ENCODE assay signal across 20 cellular contexts in the genomic region with DNA sequence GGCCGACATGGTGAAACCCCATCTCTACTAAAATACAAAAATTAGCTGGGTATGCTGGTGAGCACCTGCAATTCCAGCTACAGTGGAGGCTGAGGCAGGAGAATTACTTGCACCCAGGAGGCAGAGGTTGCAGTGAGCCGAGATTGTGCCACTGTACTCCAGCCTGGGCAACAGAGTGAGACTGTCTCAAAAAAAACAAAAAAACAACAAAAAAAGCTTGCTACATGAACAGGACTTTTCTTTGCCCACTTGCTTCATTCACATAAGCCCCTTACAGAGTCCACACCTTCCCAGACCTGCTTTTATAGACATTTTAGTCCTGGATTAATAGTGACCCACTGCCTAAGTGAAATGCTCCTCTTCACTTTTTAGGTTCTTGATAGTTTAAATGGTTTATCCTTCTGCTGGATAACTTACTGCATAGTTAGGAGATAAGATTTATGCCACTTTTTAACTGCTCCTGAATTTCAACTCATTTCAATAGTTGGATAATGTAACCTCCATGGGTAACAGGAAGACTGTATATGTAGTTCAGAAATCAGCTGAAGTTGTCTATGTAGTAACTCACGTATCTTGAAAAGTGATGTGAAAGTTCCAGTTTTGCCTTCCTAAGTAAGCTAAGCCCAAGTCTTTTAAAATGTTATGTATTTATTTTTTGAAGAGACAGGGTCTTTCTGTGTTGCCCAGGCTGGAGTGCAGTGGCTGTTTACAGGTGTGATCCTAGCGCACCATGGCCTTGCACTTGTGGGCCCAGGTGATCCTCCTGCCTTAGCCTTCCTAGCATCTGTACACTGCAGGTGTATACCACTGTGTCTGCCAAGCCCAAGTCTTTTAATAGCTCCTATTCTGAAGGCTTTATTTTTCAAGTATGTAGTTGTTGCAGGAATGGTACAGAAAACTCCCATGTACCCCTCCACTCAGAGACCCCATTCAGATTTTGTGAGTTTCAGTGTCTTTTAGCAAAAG. TPM values are rescaled to one million over a fixed set of nuclear protein-coding genes. Genes with fewer than 3 reads are reported as not detected.
A peak's percentile ranks its signal among the peaks of the same experiment; 100 is the strongest.
DNase-seq lines count a peak whose midpoint lies in the region; ATAC-seq, FAIRE-seq and TF ChIP-seq lines count a peak whose summit lies in the region.
"Had no signal": no experiment of that assay in that cellular context is flagged by ENCODE, and none has a peak within 500 bp of the region (broad histone marks: within the 10 kb centered on the region; RNA-seq: fewer than 3 reads in every experiment).

No MANE protein-coding gene starts in this region.

- POLR2A ChIA-PET in activated CD8-positive, alpha-beta T cell treated with anti-CD3 and anti-CD28 coated beads for 36 hours (lab: Charles Lee), result interaction anchor here (0.9 kb wide), 1 partner anchor 14 kb away, joined by 3 read pairs; no protein-coding TSS in a partner anchor
- POLR2A ChIA-PET in naive thymus-derived CD4-positive, alpha-beta T cell (lab: Charles Lee), result interaction anchor here (0.6 to 0.7 kb wide), 2 partner anchors 15 to 423 kb away, joined by 3 to 4 read pairs; no protein-coding TSS in a partner anchor

- no peak overlapping the region for H3K4me3 ChIP-seq in naive thymus-derived CD4-positive, alpha-beta T cell (ENCODE audit: low read length)
- H3K4me3 ChIP-seq in H7 (ENCODE audit: insufficient read depth, low read depth, low read length), result no peak overlapping the region
- H3K4me3 ChIP-seq: stomach, upper lobe of right lung had no signal

- peaks cover 23% of the 10 kb centered on the region for H3K4me1 Mint-ChIP-seq in activated T-cell treated with anti-CD3 and anti-CD28 coated beads, Interleukin-2, amount 50 U/mL, for 24 hours (ENCODE audit: low read depth)
- peaks cover 8% of the 10 kb centered on the region for H3K4me1 Mint-ChIP-seq in activated CD8-positive, alpha-beta T cell treated with anti-CD3 and anti-CD28 coated beads for 36 hours (ENCODE audit: low read depth)
- peaks cover 6 to 34% (median 28%) of the 10 kb centered on the region in 7 donors for H3K4me1 Mint-ChIP-seq in naive thymus-derived CD4-positive, alpha-beta T cell
- H3K4me1 Mint-ChIP-seq: neural crest cell had no signal

- CTCF ChIA-PET in activated CD8-positive, alpha-beta T cell treated with anti-CD3 and anti-CD28 coated beads for 36 hours (lab: Charles Lee), result interaction anchor here (1.3 to 1.8 kb wide), 2 partner anchors 15 to 115 kb away, joined by 7 to 8 read pairs; no protein-coding TSS in a partner anchor
- CTCF ChIA-PET in naive thymus-derived CD4-positive, alpha-beta T cell (lab: Charles Lee), result interaction anchor here (0.6 to 0.8 kb wide), 3 partner anchors 9 to 307 kb away, joined by 3 read pairs; no protein-coding TSS in a partner anchor

- no peaks in the 10 kb centered on the region for H3K27me3 Mint-ChIP-seq in activated T-cell treated with anti-CD3 and anti-CD28 coated beads, Interleukin-2, amount 50 U/mL, for 24 hours
- no peaks in the 10 kb centered on the region for H3K27me3 Mint-ChIP-seq in activated CD8-positive, alpha-beta T cell treated with anti-CD3 and anti-CD28 coated beads for 36 hours
- H3K27me3 Mint-ChIP-seq in naive thymus-derived CD4-positive, alpha-beta T cell, result no peaks in the 10 kb centered on the region

- H3K9me3 ChIP-seq in naive thymus-derived CD4-positive, alpha-beta T cell (ENCODE audit: control insufficient read depth in 2 of 3, low read length in 3 of 3), result no peaks in the 10 kb centered on the region
- H3K9me3 ChIP-seq: stomach, upper lobe of right lung had no signal

- H3K9me3 Mint-ChIP-seq in activated T-cell treated with anti-CD3 and anti-CD28 coated beads, Interleukin-2, amount 50 U/mL, for 24 hours, result no peaks in the 10 kb centered on the region
- no peaks in the 10 kb centered on the region for H3K9me3 Mint-ChIP-seq in activated CD8-positive, alpha-beta T cell treated with anti-CD3 and anti-CD28 coated beads for 36 hours
- H3K9me3 Mint-ChIP-seq in naive thymus-derived CD4-positive, alpha-beta T cell, result no peaks in the 10 kb centered on the region
- H3K9me3 Mint-ChIP-seq: neural crest cell had no signal

- intact Hi-C loops in activated CD8-positive, alpha-beta T cell treated with anti-CD3 and anti-CD28 coated beads for 36 hours (cut with micrococcal nuclease), result no loop called here
- intact Hi-C loops in naive thymus-derived CD4-positive, alpha-beta T cell (cut with micrococcal nuclease), result no loop called here

- no peaks in the 10 kb centered on the region for H3K27me3 ChIP-seq in naive thymus-derived CD4-positive, alpha-beta T cell (ENCODE audit: control insufficient read depth in 2 of 2, insufficient read depth in 2 of 2, low read length in 2 of 2)
- H3K27me3 ChIP-seq in H7 (ENCODE audit: control insufficient read depth, insufficient read depth, low read length), result no peaks in the 10 kb centered on the region
- H3K27me3 ChIP-seq: stomach, upper lobe of right lung had no signal

- TF ChIP-seq POLR2A in GM12891 (IDR thresholded peaks at IDR 0.05; ENCODE audit: low read depth, low read length), result peak; percentile 54

- ATAC-seq in activated CD8-positive, alpha-beta T cell treated with anti-CD3 and anti-CD28 coated beads for 36 hours, result no peak
- ATAC-seq in naive thymus-derived CD4-positive, alpha-beta T cell, result peak; percentile 51
- ATAC-seq in HG02759 (IDR thresholded peaks at IDR 0.05; ENCODE audit: unreplicated experiment), result no peak
- ATAC-seq: upper lobe of right lung had no signal

- H3K27ac ChIP-seq in naive thymus-derived CD4-positive, alpha-beta T cell (ENCODE audit: low read depth, low read length), result no peak overlapping the region
- H3K27ac ChIP-seq: stomach, upper lobe of right lung had no signal

- no peak for DNase-seq in activated T-cell treated with anti-CD3 and anti-CD28 coated beads, Interleukin-2, amount 50 U/mL, for 24 hours
- DNase-seq in activated T-cell treated with anti-CD3 and anti-CD28 coated beads for 4 hours, result no peak
- no peak for DNase-seq in GM12891 (ENCODE audit: insufficient read length, low spot score)
- DNase-seq in activated CD8-positive, alpha-beta T cell treated with anti-CD3 and anti-CD28 coated beads for 36 hours, result no peak
- no peak for DNase-seq in naive thymus-derived CD4-positive, alpha-beta T cell
- DNase-seq in NCI-H2171 (lab: John Stamatoyannopoulos, UW), result no peak
- no peak for DNase-seq in H7
- DNase-seq: ACHN, anterior cingulate cortex, EL, mammary epithelial cell, NCI-H1694 treated with DMSO at 0.1 percent for 48 hours, SHP77 treated with DMSO at 0.1 percent for 48 hours, stomach, T-helper 9 cell, upper lobe of right lung had no signal

- H3K4me1 ChIP-seq in naive thymus-derived CD4-positive, alpha-beta T cell (ENCODE audit: control insufficient read depth in 2 of 2, insufficient read depth in 2 of 2, low read length in 2 of 2), result no peaks in the 10 kb centered on the region

- H3K4me3 Mint-ChIP-seq in activated T-cell treated with anti-CD3 and anti-CD28 coated beads, Interleukin-2, amount 50 U/mL, for 24 hours, result no peak overlapping the region
- no peak overlapping the region for H3K4me3 Mint-ChIP-seq in activated CD8-positive, alpha-beta T cell treated with anti-CD3 and anti-CD28 coated beads for 36 hours
- H3K4me3 Mint-ChIP-seq in naive thymus-derived CD4-positive, alpha-beta T cell, result peak overlapping the region in 1 of 10 donors; percentile 6
- H3K4me3 Mint-ChIP-seq: neural crest cell had no signal

- TF ChIP-seq CTCF in activated CD8-positive, alpha-beta T cell treated with anti-CD3 and anti-CD28 coated beads for 36 hours (IDR thresholded peaks at IDR 0.05), result no peak

- H3K36me3 ChIP-seq in naive thymus-derived CD4-positive, alpha-beta T cell (ENCODE audit: control insufficient read depth in 2 of 3, insufficient read depth in 3 of 3, low read length in 3 of 3), result peaks cover 5 to 62% (median 20%) of the 10 kb centered on the region in 3 experiments
- no peaks in the 10 kb centered on the region; the same call in 1 of the 2 replicates for H3K36me3 ChIP-seq in H7 (replicated peaks; ENCODE audit: control insufficient read depth, insufficient read depth, low read length)

- H3K36me3 Mint-ChIP-seq in activated T-cell treated with anti-CD3 and anti-CD28 coated beads, Interleukin-2, amount 50 U/mL, for 24 hours (ENCODE audit: low read depth), result peaks cover 89% of the 10 kb centered on the region
- peaks cover 39% of the 10 kb centered on the region for H3K36me3 Mint-ChIP-seq in activated CD8-positive, alpha-beta T cell treated with anti-CD3 and anti-CD28 coated beads for 36 hours (ENCODE audit: low read depth)
- H3K36me3 Mint-ChIP-seq in naive thymus-derived CD4-positive, alpha-beta T cell, result peaks cover 6 to 34% (median 21%) of the 10 kb centered on the region in 5 donors

- peak overlapping the region; percentile 74 for H3K27ac Mint-ChIP-seq in activated T-cell treated with anti-CD3 and anti-CD28 coated beads, Interleukin-2, amount 50 U/mL, for 24 hours
- H3K27ac Mint-ChIP-seq in activated CD8-positive, alpha-beta T cell treated with anti-CD3 and anti-CD28 coated beads for 36 hours, result peak overlapping the region; percentile 27
- peak overlapping the region in 8 of 9 donors; percentile 49 to 86 (median 68) for H3K27ac Mint-ChIP-seq in naive thymus-derived CD4-positive, alpha-beta T cell

- peak; percentile 23 for FAIRE-seq in GM12891 (lab: Jason Lieb, UNC)
- FAIRE-seq: endometrium, keratinocyte had no signal

TF ChIP-seq in GM12891, 5 proteins besides CTCF, POLR2A, EP300 and RAD21:
- TF ChIP-seq SPI1 (IDR thresholded peaks at IDR 0.05; ENCODE audit: low read depth, low read length) (no peak), POU2F2 (IDR thresholded peaks at IDR 0.05; ENCODE audit: low read depth, low read length) (no peak), POLR2AphosphoS5 (IDR thresholded peaks at IDR 0.05; ENCODE audit: low read depth, low read length) (no peak; the same call in 1 of the 2 replicates), TAF1 (IDR thresholded peaks at IDR 0.05; ENCODE audit: low read depth, low read length) (no peak), PAX5 (IDR thresholded peaks at IDR 0.05; ENCODE audit: insufficient read depth, low read length, severe bottlenecking) (no peak)

RNA-seq across cellular contexts. Expression of a gene that starts 19.7 kb away (rescaled TPM):
- polyA plus RNA-seq in GM12891 (2012; ENCODE audit: low read depth, missing spikeins), result 407 TPM
- 100 to 1,000 TPM; 403 to 431 TPM for total RNA-seq in activated CD8-positive, alpha-beta T cell treated with anti-CD3 and anti-CD28 coated beads for 36 hours
- 100 to 1,000 TPM; 187 to 388 (median 285) TPM for total RNA-seq in naive thymus-derived CD4-positive, alpha-beta T cell
- polyA plus RNA-seq in naive thymus-derived CD4-positive, alpha-beta T cell, result 100 to 1,000 TPM; 383 to 571 TPM
- total RNA-seq in H7 (2014; rRNA removed; shearing (Covaris generic)), result 138 and 154 TPM in 2 replicates
